1 cellular context compared by ENCODE assay signal in genomic region chr11:13046626-13047570, GRCh38.
TF ChIP-seq lines count a peak whose summit lies in the region.

No MANE protein-coding gene starts in this region.

TF ChIP-seq in HepG2, 621 proteins besides CTCF, POLR2A, EP300 and RAD21 (continued from another document):
- no peak for TF ChIP-seq ZBED4 (CRISPR knock-in tag; IDR thresholded peaks at IDR 0.05; ENCODE audit: borderline replicate concordance)
- TF ChIP-seq ARID5B (CRISPR knock-in tag; IDR thresholded peaks at IDR 0.05), result no peak
